Comparison of ENCODE assay signal across 31 cellular contexts in genomic region chr18:76579301-76579695, GRCh38.
"Had no signal": no experiment of that assay in that cellular context is flagged by ENCODE, and none has a peak within 500 bp of the region (broad histone marks: within the 10 kb centered on the region; RNA-seq: fewer than 3 reads in every experiment).

No MANE protein-coding gene starts in this region.

- H3K4me1 ChIP-seq: adrenal gland, body of pancreas, breast epithelium, Peyer's patch, SJSA1 had no signal

- ATAC-seq: activated CD8-positive, alpha-beta T cell treated with anti-CD3 and anti-CD28 coated beads, Interleukin-2, amount 10 ng/mL, durations not matched to agents 7 days and 5 days; activated naive CD4-positive, alpha-beta T cell treated with anti-CD3 and anti-CD28 coated beads, Interleukin-2, amount 50 U/mL, for 72 hours; body of pancreas; PC-3; SK-N-SH treated with all-trans-retinoic acid at 6 μM for 48 hours; T-cell had no signal

- H3K4me1 Mint-ChIP-seq: activated CD4-positive, alpha-beta T cell treated with anti-CD3 and anti-CD28 coated beads, Interleukin-2, amount 10 ng/mL, durations not matched to agents 24 days and 14 days; T-cell had no signal

- H3K36me3 ChIP-seq: adrenal gland, breast epithelium, Peyer's patch, SJSA1 had no signal

- H3K36me3 Mint-ChIP-seq: activated naive CD4-positive, alpha-beta T cell treated with anti-CD3 and anti-CD28 coated beads, Interleukin-2, amount 50 U/mL, for 72 hours; T-cell had no signal

- H3K9me3 Mint-ChIP-seq: activated CD4-positive, alpha-beta T cell treated with anti-CD3 and anti-CD28 coated beads, Interleukin-2, amount 10 ng/mL, durations not matched to agents 24 days and 14 days; activated naive CD4-positive, alpha-beta T cell treated with anti-CD3 and anti-CD28 coated beads for 36 hours; activated naive CD4-positive, alpha-beta T cell treated with anti-CD3 and anti-CD28 coated beads, Interleukin-2, amount 50 U/mL, for 72 hours; activated T-cell treated with anti-CD3 and anti-CD28 coated beads, Interleukin-2, amount 50 U/mL, for 24 hours; activated T-helper 2 cell treated with anti-CD3 and anti-CD28 coated beads, Interferon-gamma antibody, Interleukin-2, Interleukin-4, amounts not matched to agents 10 μg/mL and 5 μg/mL and 100 μg/mL, durations not matched to agents 14 hours and 24 hours and 36 hours had no signal

- H3K27ac ChIP-seq: adrenal gland, body of pancreas, breast epithelium, KMS-11, Peyer's patch, SJSA1, VCaP had no signal

- H3K4me3 Mint-ChIP-seq: activated CD4-positive, alpha-beta T cell treated with anti-CD3 and anti-CD28 coated beads, Interleukin-2, amount 10 ng/mL, durations not matched to agents 24 days and 14 days; activated CD8-positive, alpha-beta T cell treated with anti-CD3 and anti-CD28 coated beads, Interleukin-2, amount 10 ng/mL, durations not matched to agents 7 days and 5 days; activated naive CD4-positive, alpha-beta T cell treated with anti-CD3 and anti-CD28 coated beads for 36 hours; activated T-cell treated with anti-CD3 and anti-CD28 coated beads, Interleukin-2, amount 50 U/mL, for 24 hours; T-cell had no signal

- H3K9me3 ChIP-seq: adrenal gland, body of pancreas, breast epithelium, Peyer's patch, SJSA1 had no signal

- H3K27ac Mint-ChIP-seq: activated CD4-positive, alpha-beta T cell treated with anti-CD3 and anti-CD28 coated beads, Interleukin-2, amount 10 ng/mL, durations not matched to agents 24 days and 14 days; activated CD8-positive, alpha-beta T cell treated with anti-CD3 and anti-CD28 coated beads, Interleukin-2, amount 10 ng/mL, durations not matched to agents 7 days and 5 days; activated naive CD4-positive, alpha-beta T cell treated with anti-CD3 and anti-CD28 coated beads for 36 hours; activated naive CD4-positive, alpha-beta T cell treated with anti-CD3 and anti-CD28 coated beads, Interleukin-2, amount 50 U/mL, for 72 hours; activated T-cell treated with anti-CD3 and anti-CD28 coated beads, Interleukin-2, amount 50 U/mL, for 24 hours; activated T-helper 2 cell treated with anti-CD3 and anti-CD28 coated beads, Interferon-gamma antibody, Interleukin-2, Interleukin-4, amounts not matched to agents 10 μg/mL and 5 μg/mL and 100 μg/mL, durations not matched to agents 14 hours and 24 hours and 36 hours; T-cell had no signal

- H3K27me3 ChIP-seq: adrenal gland, body of pancreas, breast epithelium, Peyer's patch had no signal

- H3K4me3 ChIP-seq: body of pancreas, breast epithelium, Peyer's patch, SJSA1 had no signal

- DNase-seq: activated CD4-positive, alpha-beta T cell treated with anti-CD3 and anti-CD28 coated beads, Interleukin-2, amount 10 ng/mL, durations not matched to agents 24 days and 14 days; activated CD4-positive, alpha-beta T cell treated with anti-CD3 and anti-CD28 coated beads, Interleukin-2, amount 50 U/mL, for 4 hours; activated CD8-positive, alpha-beta T cell treated with anti-CD3 and anti-CD28 coated beads, Interleukin-2, amount 10 ng/mL, durations not matched to agents 7 days and 5 days; activated gamma-delta T cell; activated naive CD4-positive, alpha-beta T cell treated with anti-CD3 and anti-CD28 coated beads for 36 hours; activated T-cell treated with anti-CD3 and anti-CD28 coated beads, Interleukin-2, amount 50 U/mL, for 24 hours; adrenal gland; body of pancreas; MM.1S; MV-4-11; NCI-H1092; NCI-H1436 treated with DMSO at 0.1 percent for 48 hours; NCI-H1694 treated with DMSO at 0.1 percent for 48 hours; NCI-H2029; NCI-H345; NCI-H524 treated with DMSO at 0.1 percent for 48 hours; NCI-H748 treated with DMSO at 0.1 percent for 48 hours; NK-92 treated with Interleukin-12 subunit alpha and Interleukin-12 subunit beta, amount 100 ng/mL, for 24 hours; PC-3; Peyer's patch; SHP77 treated with DMSO at 0.1 percent for 48 hours; T-cell; T-helper 2 cell; T-helper 9 cell had no signal
